ENCODE assay signal across 8 cellular contexts in the genomic region with DNA sequence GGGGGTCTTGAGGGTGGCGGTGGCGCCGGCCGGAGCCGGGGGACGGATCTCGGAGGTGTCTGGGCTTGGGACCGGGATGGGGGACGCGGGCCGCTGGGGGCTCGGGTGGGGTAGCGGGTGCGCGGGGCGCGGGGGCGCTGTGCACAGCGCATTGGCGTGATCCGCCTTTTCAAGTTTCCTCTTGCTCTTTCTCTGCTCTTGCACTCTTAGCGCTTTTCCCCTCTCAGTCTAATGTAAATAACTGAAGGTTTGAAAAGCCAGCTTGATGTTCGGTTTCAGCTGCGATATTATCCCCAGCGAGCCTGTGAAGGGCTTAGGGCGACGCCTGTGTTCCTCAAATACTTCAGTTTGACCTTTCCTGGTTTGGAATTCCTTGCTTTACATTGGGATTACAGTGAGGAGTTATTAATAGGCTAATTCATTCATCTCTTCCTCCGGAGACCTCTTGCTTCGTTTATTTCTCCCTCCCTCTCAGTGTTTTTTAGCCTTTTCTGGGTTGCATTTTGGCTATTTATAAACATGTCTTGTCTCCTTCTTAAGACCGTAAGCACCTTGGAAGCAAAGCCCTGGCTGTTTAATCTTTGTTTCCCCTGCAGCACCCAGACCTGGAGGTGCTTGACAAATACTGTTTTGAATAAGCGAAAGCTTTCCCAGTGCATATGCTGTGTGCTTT. TPM values are rescaled to one million over a fixed set of nuclear protein-coding genes. Genes with fewer than 3 reads are reported as not detected.
DNase-seq lines count a peak whose midpoint lies in the region; ATAC-seq, FAIRE-seq and TF ChIP-seq lines count a peak whose summit lies in the region.

No MANE protein-coding gene starts in this region.

- TF ChIP-seq EP300 in HepG2 (IDR thresholded peaks at IDR 0.05; ENCODE audit: low read depth in 2 of 2, low read length in 2 of 2) (no peak), HepG2 (CRISPR knock-in tag; IDR thresholded peaks at IDR 0.05; ENCODE audit: borderline replicate concordance) (no peak)

- peaks cover 15% of the 10 kb centered on the region for H4K20me1 ChIP-seq in HepG2 (ENCODE audit: insufficient read depth, low read length)

- no peak for TF ChIP-seq POLR2A in HepG2 (IDR thresholded peaks at IDR 0.05; ENCODE audit: insufficient read depth in 1 of 2, low read depth in 2 of 2, low read length in 2 of 2)

- no peak; the same call in 1 of the 2 replicates for TF ChIP-seq CTCF in HepG2 (CRISPR knock-in tag; IDR thresholded peaks at IDR 0.05)

- POLR2A ChIA-PET in T-cell (lab: Charles Lee), result no interaction called here
- POLR2A ChIA-PET in HepG2 (lab: Yijun Ruan, JAX), result interaction anchor here (0.6 to 2.7 kb wide), 8 partner anchors 13 to 287 kb away, joined by 3 to 21 read pairs (median 4); a partner anchor contains a TSS

- in situ Hi-C loops in HepG2 (cut with HindIII; ENCODE audit: extremely low pct_ligation_motif_present, low pct_unique_long_range_greater_than_20kb), result no loop called here

- peaks cover 54% of the 10 kb centered on the region for H3K4me1 ChIP-seq in HepG2 (ENCODE audit: insufficient read depth, low read length)

- whole genome bisulfite sequencing in HepG2 (ENCODE audit: low lambda C conversion rate), result 1% methylated on average over 13 of the region's 31 CpGs

- H3K27me3 Mint-ChIP-seq in T-cell, result no peaks in the 10 kb centered on the region

- H3K4me3 ChIP-seq in HepG2 (replicated peaks in 1 of 3; ENCODE audit: insufficient read depth in 1 of 3, low read depth in 2 of 3, low read length in 3 of 3), result peak overlapping the region; percentile 76 to 86 (median 81)

- ATAC-seq in GM19438 (IDR thresholded peaks at IDR 0.05; ENCODE audit: low read depth, unreplicated experiment) (peak; percentile 59), HG03558 (IDR thresholded peaks at IDR 0.05; ENCODE audit: extremely low read depth, unreplicated experiment) (peak; percentile 16), T-cell (replicated peaks in 1 of 4) (peak; percentile 74 to 80 (median 78)), HepG2 (peak; percentile 6)

- peak overlapping the region; percentile 84 to 93 (median 90) for H3K4me3 Mint-ChIP-seq in T-cell

- H3K9me3 ChIP-seq in HepG2 (ENCODE audit: low read length), result peaks cover 9% of the 10 kb centered on the region

- H3K9ac ChIP-seq in HepG2 (ENCODE audit: insufficient read depth, low read depth, low read length), result peak overlapping the region; percentile 95

- H3K79me2 ChIP-seq in HepG2 (ENCODE audit: insufficient read depth, low read length), result peaks cover 59% of the 10 kb centered on the region

- H3K4me2 ChIP-seq in HepG2 (ENCODE audit: low read depth, low read length), result peak overlapping the region; percentile 98

- H3K27ac ChIP-seq in HepG2 (ENCODE audit: extremely low read length, insufficient read depth, low read length), result peak overlapping the region; percentile 100

- no peak overlapping the region for H2AFZ ChIP-seq in HepG2 (ENCODE audit: low read length)

- peak; percentile 64 for FAIRE-seq in HepG2 (lab: Jason Lieb, UNC)

- H3K27me3 ChIP-seq in HepG2 (ENCODE audit: control insufficient read depth in 1 of 2, insufficient read depth in 2 of 2, low read length in 2 of 2), result peaks cover 0 to 3% of the 10 kb centered on the region in 2 experiments; a peak in 1 of 5 replicates

- BruUV-seq in HepG2 (replicated peaks; lab: Mats Ljungman, UMichigan), result no TSS peak

- CTCF ChIA-PET in T-cell (lab: Charles Lee), result interaction anchor here in 1 of 2 donors (0.7 kb wide), 1 partner anchor 42 kb away, joined by 5 read pairs; no protein-coding TSS in a partner anchor
- CTCF ChIA-PET in HepG2 (lab: Yijun Ruan, JAX; ENCODE audit: low intra/inter-chr PET ratio, low total read pairs), result no interaction called here

- H3K9me3 Mint-ChIP-seq in T-cell, result peaks cover 2 to 8% (median 3%) of the 10 kb centered on the region in 3 donors

- peak; percentile 77 for DNase-seq in D341Med (ENCODE audit: low spot score)
- DNase-seq in T-cell, result peak in 22 of 34 experiments; percentile 6 to 50 (median 24)
- peak; percentile 33 for DNase-seq in cerebellar cortex (ENCODE audit: low spot score)
- DNase-seq in HepG2 (ENCODE audit: low spot score), result peak; percentile 28
- DNase-seq in stimulated activated CD8-positive, alpha-beta memory T cell treated with anti-CD3 and anti-CD28 coated beads, Interleukin-15, amount 100 ng/mL, for 4 hours (ENCODE audit: low read depth in 2 of 2), result peak; percentile 22 to 36
- DNase-seq in T1000 (lab: John Stamatoyannopoulos, UW), result no peak

- peak overlapping the region; percentile 77 to 89 for H3K27ac Mint-ChIP-seq in T-cell

- peaks cover 7% of the 10 kb centered on the region for H3K36me3 Mint-ChIP-seq in T-cell

- peaks cover 40 to 47% (median 41%) of the 10 kb centered on the region in 3 donors for H3K4me1 Mint-ChIP-seq in T-cell

- 0 out of 5 replicates have a peak, but pooled peaks cover 0 to 6% of the 10 kb centered on the region in 2 experiments for H3K36me3 ChIP-seq in HepG2 (replicated peaks in 1 of 2; ENCODE audit: control insufficient read depth in 1 of 2, insufficient read depth in 2 of 2, low read length in 2 of 2)

- intact Hi-C loops in HepG2 (cut with micrococcal nuclease; ENCODE audit: unreplicated experiment), result loop anchor here (2.0 kb wide), 1 partner anchor 71 kb away; a partner anchor contains a TSS

- TF ChIP-seq RAD21 in HepG2 (CRISPR knock-in tag; IDR thresholded peaks at IDR 0.05), result no peak

TF ChIP-seq in HepG2, 621 proteins besides CTCF, POLR2A, EP300 and RAD21 (continues in another document):
- TF ChIP-seq KDM5A (IDR thresholded peaks at IDR 0.05; ENCODE audit: borderline replicate concordance, low read length) (0 out of 2 replicates have a peak, but pooled peaks have one; percentile 52), FOXA3 (CRISPR knock-in tag; IDR thresholded peaks at IDR 0.05) (0 out of 2 replicates have a peak, but pooled peaks have one; percentile 5), ZNF558 (CRISPR knock-in tag; IDR thresholded peaks at IDR 0.05; ENCODE audit: borderline replicate concordance) (0 out of 2 replicates have a peak, but pooled peaks have one; percentile 21), FOXA1 (IDR thresholded peaks at IDR 0.05) (no peak), FOXA1 (CRISPR knock-in tag; IDR thresholded peaks at IDR 0.05) (0 out of 2 replicates have a peak, but pooled peaks have one; percentile 26), NR2F2 (IDR thresholded peaks at IDR 0.05; ENCODE audit: borderline replicate concordance, low read depth) (peak; percentile 25; the same call in 1 of the 2 replicates), ZNF546 (CRISPR knock-in tag; conservative IDR thresholded peaks at IDR 0.05) (0 out of 2 replicates have a peak, but pooled peaks have one; percentile 1)

RNA-seq across cellular contexts. Expression of a gene that starts 0.7 kb away (rescaled TPM):
- total RNA-seq in T-cell, result 10 to 100 TPM; 25.4 to 52.1 (median 44.6) TPM
- total RNA-seq in HepG2 (2016; rRNA removed; fragmentation: Illumina TruSeq; extraction: Trizol), result 76.6 and 80.1 TPM in 2 replicates
- total RNA-seq in HepG2 (2016; cell fraction: cytosol; rRNA removed; fragmentation: Illumina TruSeq; extraction: Trizol; ENCODE audit: low read depth), result 135 and 139 TPM in 2 replicates
- total RNA-seq in HepG2 (2016; cell fraction: insoluble cytoplasmic fraction; rRNA removed; fragmentation: Illumina TruSeq; extraction: Trizol), result 71.2 and 81.9 TPM in 2 replicates
- 213 and 217 TPM in 2 replicates for total RNA-seq in HepG2 (2016; cell fraction: membrane; rRNA removed; fragmentation: Illumina TruSeq; extraction: Trizol)
- 41.7 and 48.3 TPM in 2 replicates for total RNA-seq in HepG2 (2016; cell fraction: nucleus; rRNA removed; fragmentation: Illumina TruSeq; extraction: Trizol)
- polyA plus RNA-seq in HepG2 (2011; rRNA removed), result 41.6 and 56.0 TPM in 2 replicates
- polyA plus RNA-seq in HepG2 (2011; cell fraction: cytosol; rRNA removed), result 53.2 and 57.4 TPM in 2 replicates
- 15.9 and 18.4 TPM in 2 replicates for polyA plus RNA-seq in HepG2 (2011; cell fraction: nucleus; rRNA removed)
- 71.3 and 87.6 TPM in 2 replicates for polyA plus RNA-seq in HepG2 (2012)
- polyA plus RNA-seq in HepG2 (2016; cell fraction: cytosol; fragmentation: Illumina TruSeq; extraction: Trizol; ENCODE audit: low read depth), result 296 and 305 TPM in 2 replicates
- 113 and 114 TPM in 2 replicates for polyA plus RNA-seq in HepG2 (2016; cell fraction: insoluble cytoplasmic fraction; fragmentation: Illumina TruSeq; extraction: Trizol; ENCODE audit: low read depth)
- 280 and 289 TPM in 2 replicates for polyA plus RNA-seq in HepG2 (2016; cell fraction: membrane; fragmentation: Illumina TruSeq; extraction: Trizol; ENCODE audit: low read depth)
- polyA plus RNA-seq in HepG2 (2016; cell fraction: nucleus; fragmentation: Illumina TruSeq; extraction: Trizol; ENCODE audit: insufficient read depth, low read depth), result 77.5 and 84.8 TPM in 2 replicates
- 3.1 and 9.3 TPM in 2 replicates for polyA minus RNA-seq in HepG2 (2011; rRNA and poly(A)+ RNA removed; ENCODE audit: low replicate concordance)
- polyA minus RNA-seq in HepG2 (2011; cell fraction: cytosol; rRNA and poly(A)+ RNA removed), result 17.1 and 18.2 TPM in 2 replicates
- polyA minus RNA-seq in HepG2 (2011; cell fraction: nucleus; rRNA and poly(A)+ RNA removed), result 41.3 and 46.1 TPM in 2 replicates

Comparison
In these comparisons a context has a peak if more than half of its experiments do, and no peak if none do; other contexts are left out.
1. ATAC-seq: peak in every context shown above with its lines; median percentile 78 in T-cell; 59 in GM19438; 16 in HG03558; 6 in HepG2.